In the genomic region with DNA sequence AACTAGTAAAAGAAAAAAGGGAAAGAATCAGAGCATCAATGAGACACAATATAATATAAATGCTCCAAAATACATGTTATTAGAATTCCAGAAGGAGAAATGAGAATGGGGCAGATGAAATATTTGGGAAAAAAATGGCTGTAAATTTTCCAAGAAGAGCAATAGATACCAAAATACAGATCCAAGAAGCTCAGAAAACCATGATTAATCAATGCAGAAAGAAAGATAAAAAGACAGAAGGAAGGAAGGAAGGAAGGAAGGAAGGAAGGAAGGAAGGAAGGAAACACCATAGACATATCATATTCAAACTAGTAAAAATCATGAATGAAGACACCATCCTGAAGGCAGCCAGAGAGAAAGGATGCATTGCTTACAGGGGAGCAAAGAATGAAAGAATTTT, we compare ENCODE assay signal across 26 cellular contexts.
"Had no signal": no experiment of that assay in that cellular context is flagged by ENCODE, and none has a peak within 500 bp of the region (broad histone marks: within the 10 kb centered on the region; RNA-seq: fewer than 3 reads in every experiment).

No MANE protein-coding gene starts in this region.

- H3K36me3 ChIP-seq: stomach, suprapubic skin, thoracic aorta, thyroid gland, tibial artery, tibial nerve, transverse colon, upper lobe of left lung, upper lobe of right lung, uterus, vagina had no signal

- ATAC-seq: stimulated activated effector memory CD8-positive, alpha-beta T cell treated with anti-CD3 and anti-CD28 coated beads, Interleukin-12 subunit alpha, Interleukin-12 subunit beta, amount 100 ng/mL, for 72 hours; stimulated activated memory B cell treated with anti-CD40 and anti-IgM and Interleukin-4, amounts not matched to agents 10 μg/mL and 1 μg/mL and 100 μg/mL, for 72 hours; stimulated activated naive B cell treated with anti-CD40 and anti-IgM and Interleukin-4, amounts not matched to agents 10 μg/mL and 1 μg/mL and 100 μg/mL, for 72 hours; stimulated activated naive CD8-positive, alpha-beta T cell treated with anti-CD3 and anti-CD28 coated beads, Interleukin-15, amount 100 ng/mL, for 72 hours; stimulated activated naive CD8-positive, alpha-beta T cell treated with anti-CD3 and anti-CD28 coated beads, Interleukin-15, Interleukin-2, amounts not matched to agents 100 U/mL and 50 U/mL, for 24 hours; upper lobe of right lung had no signal

- H3K4me1 ChIP-seq: stomach, suprapubic skin, testis, thyroid gland, tibial artery, tibial nerve, transverse colon, upper lobe of left lung, upper lobe of right lung, uterus, vagina had no signal

- H3K4me3 ChIP-seq: stomach, suprapubic skin, testis, thoracic aorta, thyroid gland, tibial artery, tibial nerve, transverse colon, upper lobe of left lung, upper lobe of right lung, uterus, vagina had no signal

- H3K9me3 ChIP-seq: stomach, suprapubic skin, testis, thoracic aorta, thyroid gland, tibial artery, tibial nerve, transverse colon, upper lobe of left lung, upper lobe of right lung, uterus, vagina had no signal

- H3K27ac ChIP-seq: stomach, suprapubic skin, testis, thoracic aorta, thyroid gland, tibial artery, tibial nerve, transverse colon, upper lobe of left lung, upper lobe of right lung, uterus, vagina had no signal

- H3K27me3 ChIP-seq: stomach, suprapubic skin, testis, thyroid gland, tibial artery, tibial nerve, transverse colon, upper lobe of left lung, upper lobe of right lung, uterus, vagina had no signal

- DNase-seq: stimulated activated CD4-positive, alpha-beta T cell treated with anti-CD3 and anti-CD28 coated beads, Interleukin-2, amount 100 ng/mL, for 48 hours; stimulated activated CD4-positive, alpha-beta T cell treated with anti-CD3 and anti-CD28 coated beads, Interleukin-4, amount 100 ng/mL, for 1 hour; stimulated activated CD4-positive, alpha-beta T cell treated with anti-CD3 and anti-CD28 coated beads, Interleukin-4, amount 100 ng/mL, for 24 hours; stimulated activated CD4-positive, alpha-beta T cell treated with anti-CD3 and anti-CD28 coated beads, Interleukin-4, amount 100 ng/mL, for 4 hours; stimulated activated CD8-positive, alpha-beta memory T cell treated with anti-CD3 and anti-CD28 coated beads, Interleukin-4, amount 100 ng/mL, for 48 hours; stimulated activated naive B cell treated with anti-CD40 and anti-IgM and Interleukin-4, amounts not matched to agents 10 μg/mL and 1 μg/mL and 100 μg/mL, for 72 hours; stimulated activated naive CD4-positive, alpha-beta T cell; stimulated activated naive CD4-positive, alpha-beta T cell treated with Interleukin-2 at 50 U/mL for 16 hours; stimulated activated naive CD8-positive, alpha-beta T cell treated with anti-CD3 and anti-CD28 coated beads, Interleukin-15, amount 100 ng/mL, for 72 hours; stimulated activated naive CD8-positive, alpha-beta T cell treated with anti-CD3 and anti-CD28 coated beads, Interleukin-15, Interleukin-2, amounts not matched to agents 100 U/mL and 50 U/mL, for 24 hours; stomach; substantia nigra; testis; thyroid gland; tibial artery; transverse colon; trophoblast cell; upper lobe of left lung; upper lobe of right lung; uterus had no signal
